18 cellular contexts compared by ENCODE assay signal in the genomic region with DNA sequence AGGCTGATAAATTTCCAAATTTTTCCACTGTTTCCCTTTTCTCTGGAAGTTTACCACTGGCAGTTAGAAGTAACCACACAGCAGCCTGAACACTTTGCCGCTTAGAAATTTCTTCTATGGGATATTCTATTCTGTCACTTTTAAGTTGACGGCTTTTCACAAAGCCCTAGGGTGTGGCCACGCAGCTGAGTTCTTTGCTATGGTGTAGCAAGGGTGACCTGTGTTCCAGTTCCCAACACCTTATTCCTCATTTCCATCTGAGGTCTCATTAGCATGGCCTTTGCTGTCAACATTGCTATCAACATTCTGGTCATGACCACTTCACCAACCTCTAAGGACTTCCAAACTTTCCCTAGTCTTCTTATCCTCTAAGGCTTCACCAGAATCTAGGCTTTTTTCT.
"Had no signal": no experiment of that assay in that cellular context is flagged by ENCODE, and none has a peak within 500 bp of the region (broad histone marks: within the 10 kb centered on the region; RNA-seq: fewer than 3 reads in every experiment).

No MANE protein-coding gene starts in this region.

- DNase-seq: dermis blood vessel endothelial cell; effector CD4-positive, alpha-beta T cell; effector memory CD4-positive, alpha-beta T cell; foreskin keratinocyte; heart left ventricle; immature natural killer cell; islet precursor cell; kidney glomerular epithelial cell; left lung; left ventricle myocardium superior; lower lobe of right lung; mesenchymal stem cell had no signal

- H3K9me3 Mint-ChIP-seq: immature natural killer cell had no signal

- H3K4me1 Mint-ChIP-seq: immature natural killer cell, mesothelial cell of epicardium had no signal

- H3K36me3 Mint-ChIP-seq: immature natural killer cell had no signal

- H3K9me3 ChIP-seq: lower lobe of right lung had no signal

- ATAC-seq: foreskin keratinocyte, gastroesophageal sphincter, heart left ventricle, left lung, left ventricle myocardium superior had no signal

- H3K27me3 ChIP-seq: dorsolateral prefrontal cortex, esophagus muscularis mucosa, heart left ventricle, hepatocyte, left lung had no signal

- H3K4me3 Mint-ChIP-seq: immature natural killer cell, mesothelial cell of epicardium had no signal

- H3K79me2 ChIP-seq: hepatocyte had no signal

- H3K4me3 ChIP-seq: coronary artery, dorsolateral prefrontal cortex, esophagus muscularis mucosa, gastroesophageal sphincter, heart left ventricle, hepatocyte, left lung, lower lobe of right lung had no signal

- H3K36me3 ChIP-seq: esophagus muscularis mucosa, gastroesophageal sphincter, heart left ventricle, left lung, lower lobe of right lung had no signal

- H3K4me2 ChIP-seq: hepatocyte had no signal

- H2AFZ ChIP-seq: hepatocyte had no signal

- H3K27ac Mint-ChIP-seq: immature natural killer cell, mesothelial cell of epicardium had no signal

- H3K4me1 ChIP-seq: foreskin keratinocyte, left lung had no signal

- H3K27ac ChIP-seq: coronary artery, esophagus muscularis mucosa, foreskin keratinocyte, gastroesophageal sphincter, heart left ventricle, hepatocyte, left lung, lower lobe of right lung had no signal
